In genomic region chr14:86372402-86372801, GRCh38 we compare ENCODE assay signal across 32 cellular contexts.
A peak's percentile ranks its signal among the peaks of the same experiment; 100 is the strongest.
DNase-seq lines count a peak whose midpoint lies in the region; ATAC-seq, FAIRE-seq and TF ChIP-seq lines count a peak whose summit lies in the region.
"Had no signal": no experiment of that assay in that cellular context is flagged by ENCODE, and none has a peak within 500 bp of the region (broad histone marks: within the 10 kb centered on the region; RNA-seq: fewer than 3 reads in every experiment).

No MANE protein-coding gene starts in this region.

- no peaks in the 10 kb centered on the region for H3K79me2 ChIP-seq in mammary epithelial cell (ENCODE audit: insufficient read depth, low read length)

- peaks cover 3% of the 10 kb centered on the region; the same call in 2 of the 3 replicates for H3K9me3 ChIP-seq in A549
- H3K9me3 ChIP-seq in HEK293 (ENCODE audit: control insufficient read depth, insufficient read depth, low read depth, low read length), result no peaks in the 10 kb centered on the region
- peaks cover 5% of the 10 kb centered on the region for H3K9me3 ChIP-seq in mammary epithelial cell (replicated peaks; ENCODE audit: insufficient read depth, low read length)
- H3K9me3 ChIP-seq: BE2C, Caco-2 had no signal

- no peak for ATAC-seq in A549
- ATAC-seq in activated CD4-positive, CD25-positive, alpha-beta regulatory T cell treated with anti-CD3 and anti-CD28 coated beads, Interleukin-2, amount 50 U/mL, for 24 hours, result no peak
- ATAC-seq: CD8-positive, alpha-beta T cell had no signal

- FAIRE-seq in A549 (lab: Jason Lieb, UNC), result no peak
- FAIRE-seq: A204.1, D721Med had no signal

- CTCF ChIA-PET in A549 (lab: Yijun Ruan, JAX), result no interaction called here
- CTCF ChIA-PET in HEK293 (lab: Yijun Ruan, JAX), result no interaction called here
- CTCF ChIA-PET in mammary epithelial cell (lab: Charles Lee; ENCODE audit: low non-redundant PET), result no interaction called here

- TF ChIP-seq POLR2A in A549 (IDR thresholded peaks at IDR 0.05; ENCODE audit: low read length), result no peak

- POLR2A ChIA-PET in A549 (lab: Yijun Ruan, JAX) (no interaction called here), HEK293 (lab: Yijun Ruan, JAX) (no interaction called here)

- TF ChIP-seq CTCF in A549 (IDR thresholded peaks at IDR 0.05), result no peak
- TF ChIP-seq CTCF in HEK293 (tag by site-specific recombination; IDR thresholded peaks at IDR 0.05), result no peak
- no peak for TF ChIP-seq CTCF in VCaP (conservative IDR thresholded peaks at IDR 0.05)
- no peak for TF ChIP-seq CTCF in mammary epithelial cell (conservative IDR thresholded peaks at IDR 0.05 in 1 of 2, IDR thresholded peaks at IDR 0.05 in 1 of 2; ENCODE audit: extremely low read depth in 1 of 2, insufficient read depth in 1 of 2, low read depth in 1 of 2, low read length in 2 of 2)

- H4K20me1 ChIP-seq in mammary epithelial cell (ENCODE audit: insufficient read depth, low read length), result no peaks in the 10 kb centered on the region
- H4K20me1 ChIP-seq: BLaER1; BLaER1 treated with 17β-estradiol and CSF1 and Interleukin-3, amounts not matched to agents 10 nM and 100 nM had no signal

- no peak overlapping the region for H2AFZ ChIP-seq in mammary epithelial cell (ENCODE audit: low read depth, low read length)

- TF ChIP-seq RAD21 in A549 (conservative IDR thresholded peaks at IDR 0.05 in 1 of 2, IDR thresholded peaks at IDR 0.05 in 1 of 2), result no peak

- H3K27ac ChIP-seq in A549 (no peak overlapping the region), HEK293 (ENCODE audit: extremely low read depth, low read depth, low read length) (no peak overlapping the region), VCaP (peak overlapping the region; percentile 60; the same call in 1 of the 2 replicates), mammary epithelial cell (ENCODE audit: insufficient read depth, low read depth, low read length) (no peak overlapping the region)
- H3K27ac ChIP-seq: 22Rv1; BLaER1; BLaER1 treated with 17β-estradiol and CSF1 and Interleukin-3, amounts not matched to agents 10 nM and 100 nM; C4-2B had no signal

- DNase-seq in A549 (ENCODE audit: low read depth in 1 of 2, low spot score in 1 of 2), result no peak
- no peak for DNase-seq in mammary epithelial cell
- no peak for DNase-seq in NCI-H1105 treated with DMSO at 0.1 percent for 48 hours (lab: John Stamatoyannopoulos, UW)
- DNase-seq: 8988T; ACHN; AML-193; BE2C; C1 segment of cervical spinal cord; Caco-2; Calu3; CD4-positive, alpha-beta memory T cell; CD4-positive, alpha-beta T cell; CD4-positive, CD25-positive, alpha-beta regulatory T cell; CD8-positive, alpha-beta memory T cell; CD8-positive, alpha-beta T cell; COR-L47; DMS 273 treated with DMSO at 0.1 percent for 48 hours; DMS153; DMS53; DMS79; DMS79 treated with DMSO at 0.1 percent for 48 hours; DND-41; EL had no signal

- H3K36me3 ChIP-seq in HEK293 (ENCODE audit: control insufficient read depth in 2 of 2, insufficient read depth in 1 of 2, low read length in 2 of 2) (no peaks in the 10 kb centered on the region), mammary epithelial cell (ENCODE audit: insufficient read depth, low read length) (no peaks in the 10 kb centered on the region)
- H3K36me3 ChIP-seq: BE2C; BLaER1; BLaER1 treated with 17β-estradiol and CSF1 and Interleukin-3, amounts not matched to agents 10 nM and 100 nM had no signal

- no TSS peak for BruUV-seq in mammary epithelial cell (replicated peaks; lab: Mats Ljungman, UMichigan)

- no peak overlapping the region for H3K4me3 ChIP-seq in A549
- no peak overlapping the region for H3K4me3 ChIP-seq in HEK293 (ENCODE audit: low read depth, low read length)
- H3K4me3 ChIP-seq in mammary epithelial cell (replicated peaks in 1 of 3; ENCODE audit: insufficient read depth in 1 of 3, low read depth in 2 of 3, low read length in 3 of 3), result no peak overlapping the region
- H3K4me3 ChIP-seq: BLaER1; BLaER1 treated with 17β-estradiol and CSF1 and Interleukin-3, amounts not matched to agents 10 nM and 100 nM had no signal

- H3K4me2 ChIP-seq in A549 (no peak overlapping the region), mammary epithelial cell (ENCODE audit: insufficient read depth, low read depth, low read length) (no peak overlapping the region)
- H3K4me2 ChIP-seq: BLaER1; BLaER1 treated with 17β-estradiol and CSF1 and Interleukin-3, amounts not matched to agents 10 nM and 100 nM had no signal

- 37% methylated on average over 1 of the region's 1 CpG for WGBS in A549 (ENCODE audit: missing lambda C conversion rate)
- WGBS in mammary epithelial cell (ENCODE audit: low coverage, missing lambda C conversion rate), result 80% methylated on average over 1 of the region's 1 CpG

- intact Hi-C loops in mammary epithelial cell (cut with micrococcal nuclease), result no loop called here

- H3K4me1 ChIP-seq in A549, result no peaks in the 10 kb centered on the region
- no peaks in the 10 kb centered on the region for H3K4me1 ChIP-seq in HEK293 (ENCODE audit: control insufficient read depth, insufficient read depth, low read length)
- H3K4me1 ChIP-seq in mammary epithelial cell (ENCODE audit: insufficient read depth, low read length), result no peaks in the 10 kb centered on the region
- H3K4me1 ChIP-seq: BE2C; BLaER1; BLaER1 treated with 17β-estradiol and CSF1 and Interleukin-3, amounts not matched to agents 10 nM and 100 nM; Caco-2 had no signal

- dilution Hi-C loops in mammary epithelial cell (cut with HindIII; ENCODE audit: low sequenced_read_pairs), result no loop called here

- no peak overlapping the region for H3K9ac ChIP-seq in mammary epithelial cell (ENCODE audit: insufficient read depth, low read length)
- H3K9ac ChIP-seq: BLaER1; BLaER1 treated with 17β-estradiol and CSF1 and Interleukin-3, amounts not matched to agents 10 nM and 100 nM had no signal

- in situ Hi-C loops in mammary epithelial cell (cut with MboI; ENCODE audit: low sequenced_read_pairs in 2 of 2), result no loop called here

- no peaks in the 10 kb centered on the region for H3K27me3 ChIP-seq in mammary epithelial cell (ENCODE audit: insufficient read depth, low read length)
- H3K27me3 ChIP-seq: BE2C; BLaER1; BLaER1 treated with 17β-estradiol and CSF1 and Interleukin-3, amounts not matched to agents 10 nM and 100 nM had no signal

- TF ChIP-seq EP300 in A549 (IDR thresholded peaks at IDR 0.05), result no peak

TF ChIP-seq in A549, 52 proteins besides CTCF, POLR2A, EP300 and RAD21:
- TF ChIP-seq CBX8 (IDR thresholded peaks at IDR 0.05) (no peak), ZFP36 (IDR thresholded peaks at IDR 0.05; ENCODE audit: borderline replicate concordance, partially characterized antibody) (peak; percentile 54), ESRRA (IDR thresholded peaks at IDR 0.05; ENCODE audit: borderline replicate concordance, low read length) (no peak)
- TF ChIP-seq, protein P1, sequence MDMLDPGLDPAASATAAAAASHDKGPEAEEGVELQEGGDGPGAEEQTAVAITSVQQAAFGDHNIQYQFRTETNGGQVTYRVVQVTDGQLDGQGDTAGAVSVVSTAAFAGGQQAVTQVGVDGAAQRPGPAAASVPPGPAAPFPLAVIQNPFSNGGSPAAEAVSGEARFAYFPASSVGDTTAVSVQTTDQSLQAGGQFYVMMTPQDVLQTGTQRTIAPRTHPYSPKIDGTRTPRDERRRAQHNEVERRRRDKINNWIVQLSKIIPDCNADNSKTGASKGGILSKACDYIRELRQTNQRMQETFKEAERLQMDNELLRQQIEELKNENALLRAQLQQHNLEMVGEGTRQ (IDR thresholded peaks at IDR 0.05), result no peak
- TF ChIP-seq, protein P2, sequence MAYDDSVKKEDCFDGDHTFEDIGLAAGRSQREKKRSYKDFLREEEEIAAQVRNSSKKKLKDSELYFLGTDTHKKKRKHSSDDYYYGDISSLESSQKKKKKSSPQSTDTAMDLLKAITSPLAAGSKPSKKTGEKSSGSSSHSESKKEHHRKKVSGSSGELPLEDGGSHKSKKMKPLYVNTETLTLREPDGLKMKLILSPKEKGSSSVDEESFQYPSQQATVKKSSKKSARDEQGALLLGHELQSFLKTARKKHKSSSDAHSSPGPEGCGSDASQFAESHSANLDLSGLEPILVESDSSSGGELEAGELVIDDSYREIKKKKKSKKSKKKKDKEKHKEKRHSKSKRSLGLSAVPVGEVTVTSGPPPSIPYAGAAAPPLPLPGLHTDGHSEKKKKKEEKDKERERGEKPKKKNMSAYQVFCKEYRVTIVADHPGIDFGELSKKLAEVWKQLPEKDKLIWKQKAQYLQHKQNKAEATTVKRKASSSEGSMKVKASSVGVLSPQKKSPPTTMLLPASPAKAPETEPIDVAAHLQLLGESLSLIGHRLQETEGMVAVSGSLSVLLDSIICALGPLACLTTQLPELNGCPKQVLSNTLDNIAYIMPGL (CRISPR knock-in tag; IDR thresholded peaks at IDR 0.05; ENCODE audit: borderline replicate concordance), result no peak

TF ChIP-seq in HEK293, 187 proteins besides CTCF, POLR2A, EP300 and RAD21:
- TF ChIP-seq ZNF707 (tag by site-specific recombination; IDR thresholded peaks at IDR 0.05) (no peak), ZBTB1 (tag by site-specific recombination; IDR thresholded peaks at IDR 0.05) (no peak), ZNF585B (tag by site-specific recombination; IDR thresholded peaks at IDR 0.05) (peak; percentile 76)
